ENCODE assay signal across 21 cellular contexts in genomic region chr20:1644101-1644962, GRCh38. TPM values are rescaled to one million over a fixed set of nuclear protein-coding genes. Genes with fewer than 3 reads are reported as not detected.
DNase-seq lines count a peak whose midpoint lies in the region; ATAC-seq and TF ChIP-seq lines count a peak whose summit lies in the region.
"Had no signal": no experiment of that assay in that cellular context is flagged by ENCODE, and none has a peak within 500 bp of the region (broad histone marks: within the 10 kb centered on the region; RNA-seq: fewer than 3 reads in every experiment).

No MANE protein-coding gene starts in this region.

- H3K27me3 Mint-ChIP-seq in CD8-positive, alpha-beta T cell (ENCODE audit: low read depth), result no peaks in the 10 kb centered on the region
- no peaks in the 10 kb centered on the region for H3K27me3 Mint-ChIP-seq in activated naive CD8-positive, alpha-beta T cell treated with anti-CD3 and anti-CD28 coated beads for 36 hours

- intact Hi-C loops in CD8-positive, alpha-beta T cell (cut with DNase I, micrococcal nuclease), result loop anchor here in 1 of 2 experiments (5.0 kb wide), 1 partner anchor 33 kb away; no protein-coding TSS in a partner anchor
- intact Hi-C loops in lower lobe of right lung (cut with DNase I) (no loop called here), PC-9 (cut with micrococcal nuclease; ENCODE audit: unreplicated experiment) (no loop called here)

- no peak for TF ChIP-seq CTCF in CD8-positive, alpha-beta T cell (IDR thresholded peaks at IDR 0.05)
- TF ChIP-seq CTCF in lower lobe of right lung (IDR thresholded peaks at IDR 0.05) (no peak), PC-9 (conservative IDR thresholded peaks at IDR 0.05) (no peak)

- H3K4me3 Mint-ChIP-seq in CD8-positive, alpha-beta T cell, result no peak overlapping the region
- no peak overlapping the region for H3K4me3 Mint-ChIP-seq in activated naive CD8-positive, alpha-beta T cell treated with anti-CD3 and anti-CD28 coated beads for 36 hours

- H4K20me1 ChIP-seq in PC-9 (ENCODE audit: insufficient read depth), result no peaks in the 10 kb centered on the region

- no peak overlapping the region for H3K4me3 ChIP-seq in CD8-positive, alpha-beta T cell (ENCODE audit: low read depth, low read length)
- no peak overlapping the region for H3K4me3 ChIP-seq in lower lobe of right lung
- H3K4me3 ChIP-seq in PC-9, result no peak overlapping the region

- peaks cover 52% of the 10 kb centered on the region for H3K4me1 Mint-ChIP-seq in CD8-positive, alpha-beta T cell (ENCODE audit: low read depth)
- peaks cover 44% of the 10 kb centered on the region for H3K4me1 Mint-ChIP-seq in activated naive CD8-positive, alpha-beta T cell treated with anti-CD3 and anti-CD28 coated beads for 36 hours

- H3K27ac ChIP-seq in CD8-positive, alpha-beta T cell (ENCODE audit: low read depth, low read length), result no peak overlapping the region
- H3K27ac ChIP-seq in lower lobe of right lung, result no peak overlapping the region
- no peak overlapping the region for H3K27ac ChIP-seq in PC-9

- CTCF ChIA-PET in CD8-positive, alpha-beta T cell (lab: Charles Lee), result interaction anchor here (1.0 kb wide), 1 partner anchor 135 kb away, joined by 3 read pairs; no protein-coding TSS in a partner anchor
- CTCF ChIA-PET in PC-9 (lab: Charles Lee), result no interaction called here

- H3K4me1 ChIP-seq in CD8-positive, alpha-beta T cell (ENCODE audit: insufficient read depth, low read length), result peaks cover 54% of the 10 kb centered on the region
- no peaks in the 10 kb centered on the region for H3K4me1 ChIP-seq in lower lobe of right lung
- peaks cover 9% of the 10 kb centered on the region; the same call in 1 of the 2 replicates for H3K4me1 ChIP-seq in PC-9 (replicated peaks; ENCODE audit: insufficient read depth)

- H2AFZ ChIP-seq in PC-9, result no peak overlapping the region

- H3K9me3 Mint-ChIP-seq in CD8-positive, alpha-beta T cell, result peaks cover 8% of the 10 kb centered on the region
- peaks cover 11% of the 10 kb centered on the region for H3K9me3 Mint-ChIP-seq in activated naive CD8-positive, alpha-beta T cell treated with anti-CD3 and anti-CD28 coated beads for 36 hours

- no peaks in the 10 kb centered on the region for H3K79me2 ChIP-seq in PC-9 (ENCODE audit: low read depth)

- DNase-seq in CD8-positive, alpha-beta T cell, result no peak
- peak; percentile 59 for DNase-seq in NCI-H2171 treated with DMSO at 0.1 percent for 48 hours (lab: John Stamatoyannopoulos, UW)
- no peak for DNase-seq in activated naive CD8-positive, alpha-beta T cell treated with anti-CD3 and anti-CD28 coated beads for 36 hours
- DNase-seq in retina, result peak; percentile 4
- DNase-seq in lower lobe of right lung, result no peak
- DNase-seq in PC-9, result no peak
- DNase-seq: COR-L47, DMS153, GF-D8, GOT3, MM.1S, NCI-H1092, NCI-H146, NCI-H2081, SHP77 treated with DMSO at 0.1 percent for 48 hours, SK-N-SH had no signal

- H3F3A ChIP-seq in PC-9 (ENCODE audit: insufficient read depth, low read depth), result peaks cover 5% of the 10 kb centered on the region; the same call in 1 of the 2 replicates

- H3K27ac Mint-ChIP-seq in CD8-positive, alpha-beta T cell, result peak overlapping the region; percentile 66
- H3K27ac Mint-ChIP-seq in activated naive CD8-positive, alpha-beta T cell treated with anti-CD3 and anti-CD28 coated beads for 36 hours, result peak overlapping the region; percentile 17

- no peaks in the 10 kb centered on the region for H3K9me2 ChIP-seq in PC-9 (ENCODE audit: insufficient read depth)
- H3K9me2 ChIP-seq: SK-N-SH had no signal

- H3K9me3 ChIP-seq in CD8-positive, alpha-beta T cell (ENCODE audit: low read length), result no peaks in the 10 kb centered on the region
- no peaks in the 10 kb centered on the region for H3K9me3 ChIP-seq in lower lobe of right lung
- H3K9me3 ChIP-seq in PC-9 (ENCODE audit: insufficient read depth, low read depth), result peaks cover 6% of the 10 kb centered on the region; the same call in 1 of the 2 replicates
- H3K9me3 ChIP-seq: SK-N-SH had no signal

- POLR2A ChIA-PET in CD8-positive, alpha-beta T cell (lab: Charles Lee), result interaction anchor here (1.2 kb wide), 1 partner anchor 22 kb away, joined by 3 read pairs; no protein-coding TSS in a partner anchor
- POLR2A ChIA-PET in PC-9 (lab: Charles Lee; ENCODE audit: unreplicated experiment), result no interaction called here

- H3K36me3 ChIP-seq in CD8-positive, alpha-beta T cell (ENCODE audit: insufficient read depth, low read length), result peaks cover 32% of the 10 kb centered on the region
- no peaks in the 10 kb centered on the region for H3K36me3 ChIP-seq in lower lobe of right lung
- no peaks in the 10 kb centered on the region for H3K36me3 ChIP-seq in PC-9 (ENCODE audit: low read depth)

- H3K36me3 Mint-ChIP-seq in CD8-positive, alpha-beta T cell, result peaks cover 58% of the 10 kb centered on the region
- H3K36me3 Mint-ChIP-seq in activated naive CD8-positive, alpha-beta T cell treated with anti-CD3 and anti-CD28 coated beads for 36 hours, result peaks cover 45% of the 10 kb centered on the region

- BruUV-seq in PC-9 (replicated peaks; lab: Mats Ljungman, UMichigan), result no TSS peak

- no peak overlapping the region for H3K4me2 ChIP-seq in PC-9
- H3K4me2 ChIP-seq: SK-N-SH had no signal

- no peaks in the 10 kb centered on the region for H3K27me3 ChIP-seq in CD8-positive, alpha-beta T cell (ENCODE audit: insufficient read depth, low read length)
- peaks cover 14% of the 10 kb centered on the region for H3K27me3 ChIP-seq in lower lobe of right lung (ENCODE audit: low read depth)
- H3K27me3 ChIP-seq in PC-9 (ENCODE audit: insufficient read depth, low read depth), result no peaks in the 10 kb centered on the region

- no peak for ATAC-seq in CD8-positive, alpha-beta T cell
- no peak for ATAC-seq in lower lobe of right lung
- ATAC-seq in HG03039 (IDR thresholded peaks at IDR 0.05; ENCODE audit: unreplicated experiment), result no peak
- ATAC-seq: HCT116 had no signal

RNA-seq across cellular contexts. Expression of gene SIRPG, which starts 13.2 kb away (rescaled TPM):
- 10 to 100 TPM; 17.1 to 17.6 TPM for total RNA-seq in CD8-positive, alpha-beta T cell
- total RNA-seq in activated naive CD8-positive, alpha-beta T cell treated with anti-CD3 and anti-CD28 coated beads for 36 hours, result 10 to 100 TPM; 34.1 to 35.8 TPM
- 0.97 TPM for total RNA-seq in lower lobe of right lung
- total RNA-seq in PC-9 (2021), result 2.1 TPM in 2 replicates
- total RNA-seq: LHCN-M2, NCI-H460, OCI-LY7 had no signal

RNA-seq across cellular contexts. Expression of gene SIRPB1, which starts 24.5 kb away (rescaled TPM):
- 1 to 10 TPM; 3.1 to 3.9 TPM for total RNA-seq in CD8-positive, alpha-beta T cell
- total RNA-seq in activated naive CD8-positive, alpha-beta T cell treated with anti-CD3 and anti-CD28 coated beads for 36 hours, result 1 to 10 TPM; 4.3 to 4.5 TPM
- total RNA-seq in lower lobe of right lung (35.8 TPM), PC-9 (2021) (4.1 and 7.6 TPM in 2 replicates)
- total RNA-seq: OCI-LY7 had no signal

Comparison
In these comparisons a context has a peak if more than half of its experiments do, and no peak if none do; other contexts are left out.
1. DNase-seq: peak in NCI-H2171 treated with DMSO at 0.1 percent for 48 hours (single experiment) and retina (single experiment); none in CD8-positive, alpha-beta T cell (0 of 7), activated naive CD8-positive, alpha-beta T cell treated with anti-CD3 and anti-CD28 coated beads for 36 hours (single experiment), lower lobe of right lung (single experiment) and PC-9 (0 of 2).